Comparison of ENCODE assay signal across 1 cellular context in the genomic region with DNA sequence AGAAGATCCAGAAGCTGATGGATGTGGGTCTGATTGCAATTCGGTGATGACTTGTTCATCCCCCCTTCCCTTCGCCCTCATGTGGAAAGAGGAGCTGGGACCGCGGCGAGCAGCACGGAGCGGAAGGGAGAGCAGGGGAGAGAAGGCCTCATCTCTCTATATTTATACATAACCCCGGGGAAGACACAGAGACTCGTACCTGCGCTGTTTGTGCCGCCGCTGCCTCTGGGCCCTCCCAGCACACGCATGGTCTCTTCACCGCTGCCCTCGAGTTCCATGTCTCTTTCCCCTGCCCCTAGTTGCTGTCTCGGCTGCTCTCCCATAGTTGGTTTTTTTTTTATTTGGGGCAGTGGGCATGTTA.
TF ChIP-seq lines count a peak whose summit lies in the region.

No MANE protein-coding gene starts in this region.

TF ChIP-seq in HCT116, 20 proteins besides CTCF, POLR2A, EP300 and RAD21:
- TF ChIP-seq JUND (IDR thresholded peaks at IDR 0.05) (no peak), SRF (IDR thresholded peaks at IDR 0.05; ENCODE audit: low read depth) (0 out of 2 replicates have a peak, but pooled peaks have one; percentile 15)
